Comparison of ENCODE assay signal across 8 cellular contexts in genomic region chr3:12840148-12840547, GRCh38. TPM values are rescaled to one million over a fixed set of nuclear protein-coding genes. Genes with fewer than 3 reads are reported as not detected.
DNase-seq lines count a peak whose midpoint lies in the region; ATAC-seq and TF ChIP-seq lines count a peak whose summit lies in the region.
"Not testable (repeated sequence)": the region's sequence is repeated elsewhere in the genome, so short reads cannot be mapped to it uniquely, and the experiment has no call there.

No MANE protein-coding gene starts in this region.

- not testable (repeated sequence) for H2AFZ ChIP-seq in GM23338

- H3K27ac Mint-ChIP-seq in GM23338 = peak overlapping the region; percentile 99
- peak overlapping the region; percentile 100 for H3K27ac Mint-ChIP-seq in activated T-helper 17 cell treated with anti-CD3 and anti-CD28 coated beads, Interleukin-2, amount 50 U/mL, for 72 hours

- not testable (repeated sequence) for H3K9me2 ChIP-seq in GM23338 (ENCODE audit: insufficient read depth)

- peaks cover 53% of the 10 kb centered on the region for H3F3A ChIP-seq in GM23338 (replicated peaks; ENCODE audit: low read depth)

- ATAC-seq in GM23338; activated T-helper 17 cell treated with anti-CD3 and anti-CD28 coated beads, Interleukin-2, amount 50 U/mL, for 72 hours (replicated peaks); right cardiac atrium: not testable (repeated sequence)

- H3K36me3 ChIP-seq in GM23338 (ENCODE audit: insufficient read depth) (peaks cover 57% of the 10 kb centered on the region), Peyer's patch (peaks cover 0 to 46% (median 0%) of the 10 kb centered on the region in 3 donors), muscle layer of duodenum (ENCODE audit: control insufficient read depth in 1 of 2, insufficient read depth in 2 of 2, low read length in 2 of 2) (peaks cover 43 to 45% of the 10 kb centered on the region in 2 donors)

- H3K27ac ChIP-seq in 22Rv1 = peak overlapping the region; percentile 86
- H3K27ac ChIP-seq in GM23338 (ENCODE audit: low read depth) = peak overlapping the region; percentile 76
- peak overlapping the region in 3 of 4 donors; percentile 85 to 93 (median 92) for H3K27ac ChIP-seq in Peyer's patch
- H3K27ac ChIP-seq in dorsolateral prefrontal cortex = peak overlapping the region in 4 of 59 donors; percentile 44 to 99 (median 96)
- not testable (repeated sequence) for H3K27ac ChIP-seq in right cardiac atrium (ENCODE audit: low read length)
- H3K27ac ChIP-seq in muscle layer of duodenum (ENCODE audit: low read length) = peak overlapping the region; percentile 100
- H3K27ac ChIP-seq in skin epidermis = peak overlapping the region in 16 of 21 experiments; percentile 93 to 99 (median 98)

- H3K4me2 ChIP-seq in GM23338 = peak overlapping the region; percentile 100

- H3K79me2 ChIP-seq in GM23338 (replicated peaks; ENCODE audit: insufficient read depth) = peaks cover 62% of the 10 kb centered on the region

- peaks cover 53% of the 10 kb centered on the region for H3K4me1 Mint-ChIP-seq in GM23338
- H3K4me1 Mint-ChIP-seq in activated T-helper 17 cell treated with anti-CD3 and anti-CD28 coated beads, Interleukin-2, amount 50 U/mL, for 72 hours = peaks cover 32% of the 10 kb centered on the region

- not testable (repeated sequence) for TF ChIP-seq POLR2A in Peyer's patch (IDR thresholded peaks at IDR 0.05)

- H3K27me3 Mint-ChIP-seq in GM23338 (ENCODE audit: insufficient read depth, low read depth, poor library complexity) = peaks cover 21% of the 10 kb centered on the region
- not testable (repeated sequence) for H3K27me3 Mint-ChIP-seq in activated T-helper 17 cell treated with anti-CD3 and anti-CD28 coated beads, Interleukin-2, amount 50 U/mL, for 72 hours

- TF ChIP-seq CTCF in 22Rv1 (IDR thresholded peaks at IDR 0.05); GM23338 (conservative IDR thresholded peaks at IDR 0.05; ENCODE audit: low read depth in 2 of 2); Peyer's patch (IDR thresholded peaks at IDR 0.05); dorsolateral prefrontal cortex (IDR thresholded peaks at IDR 0.05 in 54 of 56, conservative IDR thresholded peaks at IDR 0.05 in 2 of 56; ENCODE audit: low read depth in 1 of 56, partially characterized antibody in 56 of 56): not testable (repeated sequence)

- peaks cover 48% of the 10 kb centered on the region for H3K4me1 ChIP-seq in GM23338 (ENCODE audit: insufficient read depth)
- peaks cover 0 to 32% (median 4%) of the 10 kb centered on the region in 4 donors for H3K4me1 ChIP-seq in Peyer's patch
- H3K4me1 ChIP-seq in right cardiac atrium (ENCODE audit: control insufficient read depth, insufficient read depth, low read length) = not testable (repeated sequence)
- H3K4me1 ChIP-seq in muscle layer of duodenum (ENCODE audit: control insufficient read depth in 1 of 2, insufficient read depth in 2 of 2, low read length in 2 of 2) = peaks cover 3 to 29% of the 10 kb centered on the region in 2 donors

- H3K4me3 ChIP-seq in GM23338 (peak overlapping the region; percentile 94), Peyer's patch (peak overlapping the region; percentile 68 to 97 (median 71)), dorsolateral prefrontal cortex (peak overlapping the region; percentile 13 to 98 (median 89)), right cardiac atrium (ENCODE audit: low read length) (peak overlapping the region; percentile 56), muscle layer of duodenum (ENCODE audit: low read depth in 1 of 2, low read length in 2 of 2) (peak overlapping the region; percentile 87 to 94), skin epidermis (peak overlapping the region; percentile 54 to 92 (median 82))

- not testable (repeated sequence) for H3K9me3 Mint-ChIP-seq in GM23338; activated T-helper 17 cell treated with anti-CD3 and anti-CD28 coated beads, Interleukin-2, amount 50 U/mL, for 72 hours

- intact Hi-C loops in dorsolateral prefrontal cortex (cut with DNase I) = loop anchor here in 1 of 2 donors (5.0 kb wide), 1 partner anchor 43 kb away; the partner anchor contains the start of gene CAND2
- intact Hi-C loops in right cardiac atrium (cut with DNase I) = not testable (repeated sequence)

- H3K27me3 ChIP-seq in GM23338 (ENCODE audit: insufficient read depth); Peyer's patch; dorsolateral prefrontal cortex; right cardiac atrium (ENCODE audit: control insufficient read depth, insufficient read depth); muscle layer of duodenum (ENCODE audit: low read depth, low read length): not testable (repeated sequence)

- H3K9me3 ChIP-seq in Peyer's patch; right cardiac atrium (ENCODE audit: control insufficient read depth, low read length); muscle layer of duodenum (ENCODE audit: control insufficient read depth in 1 of 2, low read length in 2 of 2): not testable (repeated sequence)

- peaks cover 65% of the 10 kb centered on the region for H3K36me3 Mint-ChIP-seq in GM23338 (ENCODE audit: low read depth)
- peaks cover 66% of the 10 kb centered on the region for H3K36me3 Mint-ChIP-seq in activated T-helper 17 cell treated with anti-CD3 and anti-CD28 coated beads, Interleukin-2, amount 50 U/mL, for 72 hours (ENCODE audit: low read depth)

- 54% methylated on average over 10 of the region's 10 CpGs for WGBS in right cardiac atrium

- not testable (repeated sequence) for DNase-seq in GM23338 (ENCODE audit: low spot score); Peyer's patch; dorsolateral prefrontal cortex; right cardiac atrium

- peaks cover 53% of the 10 kb centered on the region for H4K20me1 ChIP-seq in GM23338 (replicated peaks; ENCODE audit: insufficient read depth)

- H3K4me3 Mint-ChIP-seq in GM23338 = peak overlapping the region; percentile 99
- peak overlapping the region; percentile 98 for H3K4me3 Mint-ChIP-seq in activated T-helper 17 cell treated with anti-CD3 and anti-CD28 coated beads, Interleukin-2, amount 50 U/mL, for 72 hours

RNA-seq across cellular contexts. Expression of gene RPL32, which starts 1.2 kb away (rescaled TPM):
- 561 and 772 TPM in 2 replicates for total RNA-seq in GM23338 (2014; rRNA removed; shearing (Covaris generic))
- polyA plus RNA-seq in GM23338 (2016; fragmentation: Nextera tagmentation; extraction: Ambion mirVana) (2,550 and 2,858 TPM in 2 replicates), right cardiac atrium (1,539 TPM)
- total RNA-seq in Peyer's patch (100 to 1,000 TPM; 258 to 541 (median 430) TPM), dorsolateral prefrontal cortex (100 to 1,000 TPM; 444 to 772 (median 559) TPM), right cardiac atrium (1,000 to 10,000 TPM in 3 of 4 donors, 100 to 1,000 TPM in 1; 993 to 1,089 (median 1,033) TPM)
- total RNA-seq in activated T-helper 17 cell treated with anti-CD3 and anti-CD28 coated beads, Interleukin-2, amount 50 U/mL, for 72 hours = 1,000 to 10,000 TPM; 2,210 to 2,773 TPM

RNA-seq across cellular contexts. Expression of gene CAND2, which starts 43.7 kb away (rescaled TPM):
- 16.5 and 20.5 TPM in 2 replicates for total RNA-seq in GM23338 (2014; rRNA removed; shearing (Covaris generic))
- polyA plus RNA-seq in GM23338 (2016; fragmentation: Nextera tagmentation; extraction: Ambion mirVana) (4.5 and 5.6 TPM in 2 replicates), right cardiac atrium (36.6 TPM)
- total RNA-seq in Peyer's patch (1 to 10 TPM; 1.4 to 4.1 (median 2.1) TPM), dorsolateral prefrontal cortex (10 to 100 TPM; 12.6 to 41.8 (median 29.3) TPM), right cardiac atrium (10 to 100 TPM; 33.2 to 63.6 (median 50.4) TPM)
- total RNA-seq in activated T-helper 17 cell treated with anti-CD3 and anti-CD28 coated beads, Interleukin-2, amount 50 U/mL, for 72 hours = under 1 TPM; 0.19 to 0.85 TPM
